Comparison of ENCODE assay signal across 8 cellular contexts in genomic region chr19:1945899-1946298, GRCh38. TPM values are rescaled to one million over a fixed set of nuclear protein-coding genes. Genes with fewer than 3 reads are reported as not detected.
DNase-seq lines count a peak whose midpoint lies in the region; ATAC-seq, FAIRE-seq and TF ChIP-seq lines count a peak whose summit lies in the region.

No MANE protein-coding gene starts in this region.

- WGBS in SK-N-SH (ENCODE audit: low lambda C conversion rate), result 66% methylated on average over 16 of the region's 18 CpGs

- H3K4me2 ChIP-seq in SK-N-SH (no peak overlapping the region), endothelial cell of umbilical vein (ENCODE audit: insufficient read depth, low read length) (no peak overlapping the region), osteoblast (ENCODE audit: insufficient read depth, low read length) (no peak overlapping the region)

- H3K36me3 ChIP-seq in SK-N-SH (replicated peaks in 1 of 2; ENCODE audit: control insufficient read depth in 1 of 2, insufficient read depth in 2 of 2, low read length in 1 of 2) (no peaks in the 10 kb centered on the region), endothelial cell of umbilical vein (ENCODE audit: control insufficient read depth in 2 of 2, extremely low read depth in 1 of 2, insufficient read depth in 2 of 2, low read length in 2 of 2) (peaks cover 0 to 4% of the 10 kb centered on the region in 2 experiments), osteoblast (ENCODE audit: insufficient read depth, low read length) (no peaks in the 10 kb centered on the region)

- TF ChIP-seq RAD21 in SK-N-SH (IDR thresholded peaks at IDR 0.05; ENCODE audit: low read length), result peak; percentile 63

- POLR2A ChIA-PET in GM10248 (lab: Yijun Ruan, JAX), result interaction anchor here (0.9 kb wide), 1 partner anchor 1370 kb away, joined by 5 read pairs; no protein-coding TSS in a partner anchor
- POLR2A ChIA-PET in SK-N-SH (lab: Yijun Ruan, JAX), result interaction anchor here (1.1 kb wide), 1 partner anchor 124 kb away, joined by 3 read pairs; no protein-coding TSS in a partner anchor
- POLR2A ChIA-PET in endothelial cell of umbilical vein (lab: Charles Lee), result no interaction called here

- H3K9ac ChIP-seq in SK-N-SH (no peak overlapping the region), endothelial cell of umbilical vein (replicated peaks; ENCODE audit: extremely low read depth, insufficient read depth, low read length) (no peak overlapping the region)

- BruUV-seq in endothelial cell of umbilical vein (replicated peaks; lab: Mats Ljungman, UMichigan), result no TSS peak

- H3K9me3 ChIP-seq in SK-N-SH (no peaks in the 10 kb centered on the region), endothelial cell of umbilical vein (replicated peaks; ENCODE audit: control insufficient read depth, insufficient read depth, low read length) (no peaks in the 10 kb centered on the region), osteoblast (ENCODE audit: low read depth, low read length) (no peaks in the 10 kb centered on the region)

- peaks cover 0 to 20% of the 10 kb centered on the region in 2 experiments; a peak in 1 of 4 replicates for H3K4me1 ChIP-seq in SK-N-SH (ENCODE audit: control insufficient read depth in 1 of 2, insufficient read depth in 2 of 2, low read depth in 1 of 2, low read length in 1 of 2)
- H3K4me1 ChIP-seq in endothelial cell of umbilical vein (ENCODE audit: control insufficient read depth, extremely low read depth, insufficient read depth, low read length), result peaks cover 12% of the 10 kb centered on the region
- peaks cover 10% of the 10 kb centered on the region for H3K4me1 ChIP-seq in osteoblast (ENCODE audit: insufficient read depth, low read length)

- CTCF ChIA-PET in GM10248 (lab: Yijun Ruan, JAX), result interaction anchor here (0.8 to 2.1 kb wide), 8 partner anchors 8 to 62 kb away, joined by 3 to 9 read pairs (median 3); no protein-coding TSS in a partner anchor
- CTCF ChIA-PET in SK-N-SH (lab: Yijun Ruan, JAX), result interaction anchor here (0.6 to 2.7 kb wide), 16 partner anchors 8 to 127 kb away, joined by 3 to 24 read pairs (median 5); no protein-coding TSS in a partner anchor
- CTCF ChIA-PET in endothelial cell of umbilical vein (lab: Charles Lee), result interaction anchor here (0.5 to 1.8 kb wide), 6 partner anchors 13 to 124 kb away, joined by 3 to 7 read pairs (median 3); no protein-coding TSS in a partner anchor

- H4K20me1 ChIP-seq in SK-N-SH (ENCODE audit: insufficient read depth) (peaks cover 68% of the 10 kb centered on the region), endothelial cell of umbilical vein (replicated peaks; ENCODE audit: control insufficient read depth, extremely low read depth, insufficient read depth, low read length) (no peaks in the 10 kb centered on the region), osteoblast (ENCODE audit: insufficient read depth, low read length) (peaks cover 58% of the 10 kb centered on the region)

- H3K27ac ChIP-seq in SK-N-SH (ENCODE audit: low read depth in 2 of 2, low read length in 1 of 2) (no peak overlapping the region), endothelial cell of umbilical vein (ENCODE audit: insufficient read depth, low read depth, low read length) (no peak overlapping the region), osteoblast (ENCODE audit: low read depth, low read length) (no peak overlapping the region)

- H2AFZ ChIP-seq in SK-N-SH (ENCODE audit: low read depth), result no peak overlapping the region
- H2AFZ ChIP-seq in endothelial cell of umbilical vein (ENCODE audit: low read depth, low read length), result no peak overlapping the region
- no peak overlapping the region for H2AFZ ChIP-seq in osteoblast (ENCODE audit: low read length)

- H3K27me3 ChIP-seq in SK-N-SH (ENCODE audit: insufficient read depth) (no peaks in the 10 kb centered on the region), endothelial cell of umbilical vein (ENCODE audit: control insufficient read depth in 2 of 2, insufficient read depth in 2 of 2, low read length in 2 of 2) (no peaks in the 10 kb centered on the region), osteoblast (ENCODE audit: insufficient read depth, low read length) (no peaks in the 10 kb centered on the region)

- H3F3A ChIP-seq in SK-N-SH (replicated peaks; ENCODE audit: insufficient read depth), result peaks cover 7% of the 10 kb centered on the region

- TF ChIP-seq CTCF in GM10248 (IDR thresholded peaks at IDR 0.05; ENCODE audit: control extremely low read depth, extremely low read depth, low read depth, missing control alignments) (peak; percentile 45), SK-N-SH (IDR thresholded peaks at IDR 0.05) (peak; percentile 67), endothelial cell of umbilical vein (IDR thresholded peaks at IDR 0.05; ENCODE audit: extremely low read depth in 1 of 2, insufficient read depth in 1 of 2, low read depth in 1 of 2, low read length in 2 of 2) (peak; percentile 43 to 60), osteoblast (IDR thresholded peaks at IDR 0.05; ENCODE audit: extremely low read depth, low read depth, low read length) (peak; percentile 43)

- TF ChIP-seq EP300 in SK-N-SH (IDR thresholded peaks at IDR 0.05; ENCODE audit: borderline replicate concordance in 1 of 2, low read depth in 1 of 2, low read length in 1 of 2), result no peak

- no peak for FAIRE-seq in endothelial cell of umbilical vein (lab: Jason Lieb, UNC)

- peak; percentile 38 for DNase-seq in A172 (ENCODE audit: low spot score)
- DNase-seq in GM10248 (ENCODE audit: extremely low spot score), result no peak
- peak; percentile 93 for DNase-seq in SK-N-SH
- peak; percentile 16 for DNase-seq in endothelial cell of umbilical vein (ENCODE audit: low read depth, low spot score)
- DNase-seq in osteoblast (ENCODE audit: insufficient read length, low spot score, missing footprints), result peak; percentile 93
- DNase-seq in midbrain (lab: John Stamatoyannopoulos, UW), result no peak
- DNase-seq in HT-29 (ENCODE audit: low spot score), result no peak

- H3K79me2 ChIP-seq in SK-N-SH (ENCODE audit: insufficient read depth), result peaks cover 96% of the 10 kb centered on the region
- H3K79me2 ChIP-seq in endothelial cell of umbilical vein (ENCODE audit: control insufficient read depth, insufficient read depth, low read length), result peaks cover 86% of the 10 kb centered on the region
- H3K79me2 ChIP-seq in osteoblast (ENCODE audit: insufficient read depth, low read length), result peaks cover 84% of the 10 kb centered on the region

- no peak for TF ChIP-seq POLR2A in endothelial cell of umbilical vein (IDR thresholded peaks at IDR 0.05; ENCODE audit: low read depth, low read length)

- no peaks in the 10 kb centered on the region for H3K9me1 ChIP-seq in endothelial cell of umbilical vein (replicated peaks; ENCODE audit: control insufficient read depth, extremely low read depth, insufficient read depth, low read length)

- ATAC-seq in GM21360 (IDR thresholded peaks at IDR 0.05; ENCODE audit: unreplicated experiment), result no peak

- intact Hi-C loops in endothelial cell of umbilical vein (cut with micrococcal nuclease), result no loop called here

- H3K9me2 ChIP-seq in SK-N-SH, result no peaks in the 10 kb centered on the region

- H3K4me3 ChIP-seq in SK-N-SH (ENCODE audit: low read depth in 2 of 2, low read length in 1 of 2) (no peak overlapping the region), endothelial cell of umbilical vein (replicated peaks in 1 of 3; ENCODE audit: insufficient read depth in 1 of 3, low read depth in 1 of 3, low read length in 3 of 3) (no peak overlapping the region), osteoblast (ENCODE audit: insufficient read depth, low read length) (no peak overlapping the region)

- dilution Hi-C loops in endothelial cell of umbilical vein (cut with MboI; ENCODE audit: extremely low pct_ligation_motif_present, low sequenced_read_pairs), result no loop called here

RNA-seq across cellular contexts. Expression of gene CSNK1G2, which starts 4.9 kb away (rescaled TPM):
- 83.5 and 88.1 TPM in 2 replicates for total RNA-seq in A172 (2014; rRNA removed; shearing (Covaris generic))
- polyA plus RNA-seq in SK-N-SH (2012; rRNA removed) (77.3 and 79.4 TPM in 2 replicates), endothelial cell of umbilical vein (110 and 134 TPM in 2 replicates)
- polyA plus RNA-seq in SK-N-SH (2012; cell fraction: cytosol; rRNA removed), result 24.7 and 43.6 TPM in 2 replicates
- 419 and 425 TPM in 2 replicates for polyA plus RNA-seq in SK-N-SH (2012; cell fraction: nucleus; rRNA removed)
- total RNA-seq in endothelial cell of umbilical vein (93.8 and 96.6 TPM in 2 replicates), osteoblast (68.8 and 70.1 TPM in 2 replicates)
- polyA plus RNA-seq in endothelial cell of umbilical vein (2011; cell fraction: cytosol; rRNA removed), result 38.8 and 65.3 TPM in 2 replicates
- polyA plus RNA-seq in endothelial cell of umbilical vein (2011; cell fraction: nucleus; rRNA removed), result 260 and 290 TPM in 2 replicates
- polyA plus RNA-seq in endothelial cell of umbilical vein (2012), result 55.9 and 84.3 TPM in 2 replicates
- polyA minus RNA-seq in endothelial cell of umbilical vein, result 54.4 and 69.3 TPM in 2 replicates
- polyA minus RNA-seq in endothelial cell of umbilical vein (2011; cell fraction: cytosol; rRNA and poly(A)+ RNA removed), result 32.7 TPM
- polyA minus RNA-seq in endothelial cell of umbilical vein (2011; cell fraction: nucleus; rRNA and poly(A)+ RNA removed), result 30.7 and 61.8 TPM in 2 replicates
- 175 and 178 TPM in 2 replicates for total RNA-seq in HT-29 (2014; rRNA removed; shearing (Covaris generic))

RNA-seq across cellular contexts. Expression of gene ADAT3, which starts 40.7 kb away (rescaled TPM):
- total RNA-seq in A172 (2014; rRNA removed; shearing (Covaris generic)), result 2.3 and 3.7 TPM in 2 replicates
- polyA plus RNA-seq in SK-N-SH (2012; rRNA removed) (1.7 and 2.8 TPM in 2 replicates), endothelial cell of umbilical vein (5.7 and 8.6 TPM in 2 replicates)
- polyA plus RNA-seq in SK-N-SH (2012; cell fraction: cytosol; rRNA removed), result 1.3 and 2.1 TPM in 2 replicates
- 7.3 and 12.1 TPM in 2 replicates for polyA plus RNA-seq in SK-N-SH (2012; cell fraction: nucleus; rRNA removed)
- total RNA-seq in endothelial cell of umbilical vein (8.0 and 11.7 TPM in 2 replicates), osteoblast (3.3 and 3.8 TPM in 2 replicates)
- 1.1 and 2.6 TPM in 2 replicates for polyA plus RNA-seq in endothelial cell of umbilical vein (2011; cell fraction: cytosol; rRNA removed)
- 3.4 and 3.8 TPM in 2 replicates for polyA plus RNA-seq in endothelial cell of umbilical vein (2011; cell fraction: nucleus; rRNA removed)
- polyA plus RNA-seq in endothelial cell of umbilical vein (2012), result 1.7 and 2.9 TPM in 2 replicates
- polyA minus RNA-seq in endothelial cell of umbilical vein, result 2.0 and 3.3 TPM in 2 replicates
- polyA minus RNA-seq in endothelial cell of umbilical vein (2011; cell fraction: cytosol; rRNA and poly(A)+ RNA removed), result 5.0 TPM
- 2.8 and 7.1 TPM in 2 replicates for polyA minus RNA-seq in endothelial cell of umbilical vein (2011; cell fraction: nucleus; rRNA and poly(A)+ RNA removed)
- total RNA-seq in HT-29 (2014; rRNA removed; shearing (Covaris generic)), result 3.2 and 6.9 TPM in 2 replicates

RNA-seq across cellular contexts. Expression of gene SCAMP4, which starts 40.7 kb away (rescaled TPM):
- 71.1 and 134 TPM in 2 replicates for total RNA-seq in A172 (2014; rRNA removed; shearing (Covaris generic))
- 11.8 and 30.0 TPM in 2 replicates for polyA plus RNA-seq in SK-N-SH (2012; rRNA removed)
- 16.4 and 28.2 TPM in 2 replicates for polyA plus RNA-seq in SK-N-SH (2012; cell fraction: cytosol; rRNA removed)
- 67.1 and 70.7 TPM in 2 replicates for polyA plus RNA-seq in SK-N-SH (2012; cell fraction: nucleus; rRNA removed)
- total RNA-seq in endothelial cell of umbilical vein, result 68.2 and 72.2 TPM in 2 replicates
- 24.4 and 29.6 TPM in 2 replicates for polyA plus RNA-seq in endothelial cell of umbilical vein
- polyA plus RNA-seq in endothelial cell of umbilical vein (2011; cell fraction: cytosol; rRNA removed), result 16.1 and 22.8 TPM in 2 replicates
- polyA plus RNA-seq in endothelial cell of umbilical vein (2011; cell fraction: nucleus; rRNA removed), result 33.4 and 36.5 TPM in 2 replicates
- 28.5 and 51.3 TPM in 2 replicates for polyA plus RNA-seq in endothelial cell of umbilical vein (2012)
- polyA minus RNA-seq in endothelial cell of umbilical vein, result 23.8 and 26.8 TPM in 2 replicates
- 29.4 TPM for polyA minus RNA-seq in endothelial cell of umbilical vein (2011; cell fraction: cytosol; rRNA and poly(A)+ RNA removed)
- polyA minus RNA-seq in endothelial cell of umbilical vein (2011; cell fraction: nucleus; rRNA and poly(A)+ RNA removed), result 16.2 and 22.0 TPM in 2 replicates
- 55.7 and 70.6 TPM in 2 replicates for total RNA-seq in osteoblast
- total RNA-seq in HT-29 (2014; rRNA removed; shearing (Covaris generic)), result 67.6 and 73.3 TPM in 2 replicates

Comparison
In these comparisons a context has a peak if more than half of its experiments do, and no peak if none do; other contexts are left out.
1. DNase-seq: peak in A172 (single experiment), SK-N-SH (single experiment), endothelial cell of umbilical vein (single experiment) and osteoblast (single experiment); none in GM10248 (single experiment), midbrain (single experiment) and HT-29 (single experiment).
2. Peak in every context shown above with its lines, with median percentiles within 50 percentile points of each other: CTCF ChIP-seq.